Comparison of ENCODE assay signal across 1 cellular context in genomic region chr5:44048268-44048984, GRCh38.
TF ChIP-seq lines count a peak whose summit lies in the region.

No MANE protein-coding gene starts in this region.

TF ChIP-seq in GM23338, 12 proteins besides CTCF, POLR2A, EP300 and RAD21 (continued from another document):
- no peak for TF ChIP-seq ZNF462 (CRISPR knock-in tag; IDR thresholded peaks at IDR 0.05)
- TF ChIP-seq EZH2phosphoT487 (IDR thresholded peaks at IDR 0.05; ENCODE audit: unreplicated experiment): no peak
- no peak for TF ChIP-seq ETS1 (IDR thresholded peaks at IDR 0.05)
- TF ChIP-seq STAT1 (IDR thresholded peaks at IDR 0.05; ENCODE audit: unreplicated experiment): no peak
- TF ChIP-seq EZH2 (IDR thresholded peaks at IDR 0.05; ENCODE audit: low read depth, unreplicated experiment): no peak
- TF ChIP-seq NANOG (IDR thresholded peaks at IDR 0.05; ENCODE audit: borderline replicate concordance): no peak
- no peak for TF ChIP-seq CREB1 (CRISPR knock-in tag; IDR thresholded peaks at IDR 0.05; ENCODE audit: low read depth)
- no peak for TF ChIP-seq ZNF114 (CRISPR knock-in tag; IDR thresholded peaks at IDR 0.05)
- TF ChIP-seq POLR2AphosphoS5 (IDR thresholded peaks at IDR 0.05; ENCODE audit: low read depth): no peak
